ENCODE assay signal across 19 cellular contexts in the genomic region with DNA sequence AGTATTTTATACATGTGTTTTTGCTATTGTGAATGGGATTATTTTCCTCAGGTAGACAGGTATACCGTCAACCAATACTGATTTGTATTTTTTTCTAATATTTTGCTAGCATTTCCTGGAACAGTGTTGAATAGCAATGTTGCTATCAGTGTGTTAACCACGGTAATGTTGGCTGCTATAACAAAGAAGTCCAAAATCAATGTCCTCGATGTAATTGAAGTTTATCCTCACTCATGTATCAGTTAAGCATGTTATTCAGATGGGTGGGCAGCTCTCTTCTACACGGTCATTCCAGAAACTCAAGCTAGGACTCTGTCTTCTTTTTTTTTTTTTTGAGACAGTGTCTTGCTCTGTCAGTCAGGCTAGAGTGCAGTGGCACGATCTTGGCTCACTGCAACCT.
"Had no signal": no experiment of that assay in that cellular context is flagged by ENCODE, and none has a peak within 500 bp of the region (broad histone marks: within the 10 kb centered on the region; RNA-seq: fewer than 3 reads in every experiment).

No MANE protein-coding gene starts in this region.

- H3K9me3 Mint-ChIP-seq: naive thymus-derived CD4-positive, alpha-beta T cell; type B pancreatic cell had no signal

- H3K9me3 ChIP-seq: sigmoid colon, suprapubic skin, thyroid gland had no signal

- H3K4me3 ChIP-seq: heart left ventricle, sigmoid colon, skin epidermis, suprapubic skin, thyroid gland had no signal

- H3K4me1 ChIP-seq: sigmoid colon, suprapubic skin had no signal

- H3K4me3 Mint-ChIP-seq: naive thymus-derived CD4-positive, alpha-beta T cell; nephron progenitor cell; type B pancreatic cell had no signal

- H3K27me3 Mint-ChIP-seq: naive thymus-derived CD4-positive, alpha-beta T cell; type B pancreatic cell had no signal

- H3K36me3 ChIP-seq: sigmoid colon, suprapubic skin, thyroid gland had no signal

- H3K27ac ChIP-seq: sigmoid colon, skin epidermis, suprapubic skin, thyroid gland had no signal

- ATAC-seq: esophagus mucosa; stimulated activated naive CD8-positive, alpha-beta T cell treated with anti-CD3 and anti-CD28 coated beads, Interleukin-15, Interleukin-2, amounts not matched to agents 100 U/mL and 50 U/mL, for 24 hours had no signal

- FAIRE-seq: endometrium, frontal cortex, islet of Langerhans, urothelium cell line had no signal

- H3K27me3 ChIP-seq: heart left ventricle, sigmoid colon, suprapubic skin, thyroid gland had no signal

- H3K27ac Mint-ChIP-seq: naive thymus-derived CD4-positive, alpha-beta T cell; nephron progenitor cell; type B pancreatic cell had no signal

- DNase-seq: cortex of kidney; effector memory CD4-positive, alpha-beta T cell; kidney glomerular epithelial cell; mesendoderm; naive thymus-derived CD4-positive, alpha-beta T cell; nephron progenitor cell; stimulated activated CD4-positive, alpha-beta T cell treated with anti-CD3 and anti-CD28 coated beads, Interleukin-12 subunit alpha, Interleukin-12 subunit beta, amount 100 ng/mL, for 4 hours; stimulated activated naive CD8-positive, alpha-beta T cell treated with anti-CD3 and anti-CD28 coated beads, Interleukin-15, Interleukin-2, amounts not matched to agents 100 U/mL and 50 U/mL, for 24 hours; thyroid gland had no signal
